20 cellular contexts compared by ENCODE assay signal in genomic region chr5:34767127-34767526, GRCh38.
"Had no signal": no experiment of that assay in that cellular context is flagged by ENCODE, and none has a peak within 500 bp of the region (broad histone marks: within the 10 kb centered on the region; RNA-seq: fewer than 3 reads in every experiment).

No MANE protein-coding gene starts in this region.

- H3K27me3 ChIP-seq: colonic mucosa, dorsolateral prefrontal cortex, esophagus squamous epithelium, neutrophil, sigmoid colon, stomach, uterus had no signal

- DNase-seq: colonic mucosa; dorsolateral prefrontal cortex; effector memory CD4-positive, alpha-beta T cell; esophagus squamous epithelium; foreskin fibroblast; immature natural killer cell; left ventricle myocardium inferior; naive thymus-derived CD4-positive, alpha-beta T cell; nephron progenitor cell; sigmoid colon; stimulated activated CD4-positive, alpha-beta T cell treated with anti-CD3 and anti-CD28 coated beads, Interleukin-12 subunit alpha, Interleukin-12 subunit beta, amount 100 ng/mL, for 4 hours; stimulated activated naive CD4-positive, alpha-beta T cell; stomach; substantia nigra; uterus had no signal

- FAIRE-seq: endometrium, keratinocyte had no signal

- H3K4me1 ChIP-seq: colonic mucosa, uterus had no signal

- H3K36me3 ChIP-seq: colonic mucosa, left ventricle myocardium inferior, neutrophil, sigmoid colon, uterus had no signal

- H3K27ac ChIP-seq: colonic mucosa, dorsolateral prefrontal cortex, esophagus squamous epithelium, left ventricle myocardium inferior, neutrophil, sigmoid colon, skin epidermis, stomach, thoracic aorta, uterus had no signal

- H3K9me3 ChIP-seq: colonic mucosa, esophagus squamous epithelium, left ventricle myocardium inferior, neutrophil, sigmoid colon, stomach, thoracic aorta, uterus had no signal

- ATAC-seq: naive thymus-derived CD4-positive, alpha-beta T cell had no signal

- H3K4me3 ChIP-seq: colonic mucosa, dorsolateral prefrontal cortex, esophagus squamous epithelium, left ventricle myocardium inferior, sigmoid colon, skin epidermis, stomach, thoracic aorta, uterus had no signal
